8 cellular contexts compared by ENCODE assay signal in genomic region chr1:61337981-61338848, GRCh38.
DNase-seq lines count a peak whose midpoint lies in the region; ATAC-seq and TF ChIP-seq lines count a peak whose summit lies in the region.

No MANE protein-coding gene starts in this region.

- no peaks in the 10 kb centered on the region for H3K27me3 Mint-ChIP-seq in MCF 10A (ENCODE audit: insufficient read depth, unreplicated experiment)
- no peaks in the 10 kb centered on the region for H3K27me3 Mint-ChIP-seq in CD4-positive, alpha-beta T cell

- H3K27ac Mint-ChIP-seq in MCF 10A (ENCODE audit: low read depth, unreplicated experiment): peak overlapping the region; percentile 96
- H3K27ac Mint-ChIP-seq in CD4-positive, alpha-beta T cell: no peak overlapping the region

- TF ChIP-seq CTCF in MCF 10A (IDR thresholded peaks at IDR 0.05; ENCODE audit: unreplicated experiment): peak; percentile 81
- no peak for TF ChIP-seq CTCF in CD4-positive, alpha-beta T cell (IDR thresholded peaks at IDR 0.05)

- ATAC-seq in CD4-positive, alpha-beta T cell (ENCODE audit: poor library complexity): no peak
- no peak for ATAC-seq in HG03442 (IDR thresholded peaks at IDR 0.05; ENCODE audit: unreplicated experiment)

- H3K4me1 Mint-ChIP-seq in MCF 10A (ENCODE audit: insufficient read depth, unreplicated experiment): peaks cover 28% of the 10 kb centered on the region
- no peaks in the 10 kb centered on the region for H3K4me1 Mint-ChIP-seq in CD4-positive, alpha-beta T cell (ENCODE audit: low read depth)

- peaks cover 11% of the 10 kb centered on the region for H3K36me3 Mint-ChIP-seq in MCF 10A (ENCODE audit: insufficient read depth, unreplicated experiment)
- H3K36me3 Mint-ChIP-seq in CD4-positive, alpha-beta T cell (ENCODE audit: low read depth): no peaks in the 10 kb centered on the region

- no peak overlapping the region for H3K27ac ChIP-seq in CD4-positive, alpha-beta T cell (ENCODE audit: low read depth, low read length)

- no peak overlapping the region for H3K4me3 ChIP-seq in skeletal muscle cell (ENCODE audit: low read depth, low read length)

- peak overlapping the region; percentile 70 for H3K4me3 Mint-ChIP-seq in MCF 10A (ENCODE audit: unreplicated experiment)
- H3K4me3 Mint-ChIP-seq in CD4-positive, alpha-beta T cell: no peak overlapping the region

- BruUV-seq in MCF 10A (replicated peaks; lab: Mats Ljungman, UMichigan): TSS peak; percentile 85

- intact Hi-C loops in MCF 10A (cut with micrococcal nuclease): loop anchor here (1.0 to 10.0 kb wide), 11 partner anchors 53 to 1183 kb away; no protein-coding TSS in a partner anchor
- intact Hi-C loops in CD4-positive, alpha-beta T cell (cut with DNase I, micrococcal nuclease): no loop called here

- DNase-seq in GOT3 (lab: John Stamatoyannopoulos, UW) (peak; percentile 64), NCI-H446 (lab: John Stamatoyannopoulos, UW) (peak; percentile 68 to 71), MCF 10A (ENCODE audit: unreplicated experiment) (peak; percentile 91), iPS-NIHi7 (ENCODE audit: extremely low spot score) (peak; percentile 70), skeletal muscle cell (ENCODE audit: low read depth) (peak; percentile 81), GM19238 (ENCODE audit: insufficient read length, low spot score) (no peak)
- DNase-seq in CD4-positive, alpha-beta T cell: no peak

- H3K27me3 ChIP-seq in CD4-positive, alpha-beta T cell (ENCODE audit: control insufficient read depth, insufficient read depth, low read length): no peaks in the 10 kb centered on the region

- no peaks in the 10 kb centered on the region for H3K9me3 Mint-ChIP-seq in MCF 10A (ENCODE audit: unreplicated experiment)
- H3K9me3 Mint-ChIP-seq in CD4-positive, alpha-beta T cell: no peaks in the 10 kb centered on the region

- POLR2A ChIA-PET in MCF 10A (lab: Yijun Ruan, JAX): interaction anchor here (0.6 to 6.8 kb wide), 29 partner anchors 11 to 365 kb away, joined by 3 to 96 read pairs (median 4); partner anchors contain the start of gene NFIA
- POLR2A ChIA-PET in CD4-positive, alpha-beta T cell (lab: Charles Lee): no interaction called here

- CTCF ChIA-PET in MCF 10A (lab: Yijun Ruan, JAX): interaction anchor here (0.6 to 7.3 kb wide), 38 partner anchors 10 to 1389 kb away, joined by 3 to 60 read pairs (median 4); no protein-coding TSS in a partner anchor
- CTCF ChIA-PET in CD4-positive, alpha-beta T cell (lab: Charles Lee): no interaction called here

- H3K9me3 ChIP-seq in CD4-positive, alpha-beta T cell (ENCODE audit: control insufficient read depth, low read length): no peaks in the 10 kb centered on the region

Comparison
In these comparisons a context has a peak if more than half of its experiments do, and no peak if none do; other contexts are left out.
1. DNase-seq: peak in GOT3 (single experiment), NCI-H446 (2 of 2), MCF 10A (single experiment), iPS-NIHi7 (single experiment) and skeletal muscle cell (single experiment); none in GM19238 (single experiment) and CD4-positive, alpha-beta T cell (0 of 10).